Comparison of ENCODE assay signal across 8 cellular contexts in genomic region chr17:67829331-67829730, GRCh38.
A peak's percentile ranks its signal among the peaks of the same experiment; 100 is the strongest.
DNase-seq lines count a peak whose midpoint lies in the region; ATAC-seq lines count a peak whose summit lies in the region.
"Had no signal": no experiment of that assay in that cellular context is flagged by ENCODE, and none has a peak within 500 bp of the region (broad histone marks: within the 10 kb centered on the region; RNA-seq: fewer than 3 reads in every experiment).

No MANE protein-coding gene starts in this region.

- H3K27ac ChIP-seq in HUES6 (ENCODE audit: low read depth, low read length) (no peak overlapping the region), epithelial cell of prostate (peak overlapping the region; percentile 3)

- H3K4me1 ChIP-seq in HUES6 (ENCODE audit: control insufficient read depth, insufficient read depth, low read length): peaks cover 21% of the 10 kb centered on the region

- no peaks in the 10 kb centered on the region for H3K9me3 ChIP-seq in HUES6 (ENCODE audit: control insufficient read depth, insufficient read depth, low read depth, low read length)

- no peak overlapping the region for H3K9ac ChIP-seq in HUES6 (ENCODE audit: low read length)

- ATAC-seq in GM21526 (IDR thresholded peaks at IDR 0.05; ENCODE audit: low FRiP score, unreplicated experiment): no peak

- H3K27me3 ChIP-seq in HUES6 (ENCODE audit: control insufficient read depth, insufficient read depth, low read length): no peaks in the 10 kb centered on the region

- H3K36me3 ChIP-seq in HUES6 (ENCODE audit: control insufficient read depth, insufficient read depth, low read length): no peaks in the 10 kb centered on the region

- peak overlapping the region; percentile 97; the same call in 1 of the 2 replicates for H3K4me3 ChIP-seq in HUES6 (ENCODE audit: low read depth, low read length)

- DNase-seq in activated CD4-positive, alpha-beta T cell treated with anti-CD3 and anti-CD28 coated beads, Interleukin-2, amount 50 U/mL, for 24 hours (ENCODE audit: low read depth in 1 of 2, low spot score in 1 of 2): peak; percentile 18 to 58
- DNase-seq in epithelial cell of prostate (ENCODE audit: low read depth, low spot score): no peak
- DNase-seq in stimulated activated CD8-positive, alpha-beta memory T cell treated with anti-CD3 and anti-CD28 coated beads, Interleukin-7, amount 100 ng/mL, for 24 hours (ENCODE audit: low read depth): peak; percentile 35
- no peak for DNase-seq in AML-193 (lab: John Stamatoyannopoulos, UW)
- DNase-seq in NCI-H2196 treated with DMSO at 0.1 percent for 48 hours (lab: John Stamatoyannopoulos, UW; ENCODE audit: unreplicated experiment): no peak
- DNase-seq: KG1 had no signal

Comparison
In these comparisons a context has a peak if more than half of its experiments do, and no peak if none do; other contexts are left out.
1. DNase-seq: peak in activated CD4-positive, alpha-beta T cell treated with anti-CD3 and anti-CD28 coated beads, Interleukin-2, amount 50 U/mL, for 24 hours (2 of 2) and stimulated activated CD8-positive, alpha-beta memory T cell treated with anti-CD3 and anti-CD28 coated beads, Interleukin-7, amount 100 ng/mL, for 24 hours (single experiment); none in epithelial cell of prostate (single experiment), AML-193 (0 of 2) and NCI-H2196 treated with DMSO at 0.1 percent for 48 hours (single experiment).